1 cellular context compared by ENCODE assay signal in genomic region chr4:6225469-6225868, GRCh38.
TF ChIP-seq lines count a peak whose summit lies in the region.

No MANE protein-coding gene starts in this region.

TF ChIP-seq in GM12878, 131 proteins besides CTCF, POLR2A, EP300 and RAD21:
- peak; percentile 94 for TF ChIP-seq REST (IDR thresholded peaks at IDR 0.05; ENCODE audit: low read depth, low read length)
- no peak for TF ChIP-seq IKZF2 (IDR thresholded peaks at IDR 0.05)
- TF ChIP-seq CBX5 (IDR thresholded peaks at IDR 0.05; ENCODE audit: low read depth) = no peak
- TF ChIP-seq ZNF274 (IDR thresholded peaks at IDR 0.05; ENCODE audit: insufficient read depth, insufficient read length) = no peak
- TF ChIP-seq CUX1 (IDR thresholded peaks at IDR 0.05; ENCODE audit: insufficient replicate concordance, low read depth, low read length) = no peak
- TF ChIP-seq ZBTB4 (CRISPR knock-in tag; IDR thresholded peaks at IDR 0.05) = no peak
- TF ChIP-seq ZSCAN29 (IDR thresholded peaks at IDR 0.05) = no peak
- no peak for TF ChIP-seq FOS (IDR thresholded peaks at IDR 0.05; ENCODE audit: borderline replicate concordance, extremely low read depth, insufficient read length)
